1 cellular context compared by ENCODE assay signal in genomic region chr3:177574232-177574856, GRCh38.
TF ChIP-seq lines count a peak whose summit lies in the region.

No MANE protein-coding gene starts in this region.

TF ChIP-seq in GM23338, 12 proteins besides CTCF, POLR2A, EP300 and RAD21 (continued from another document):
- 0 out of 2 replicates have a peak, but pooled peaks have one; percentile 7 for TF ChIP-seq ZNF462 (CRISPR knock-in tag; IDR thresholded peaks at IDR 0.05)
